11 cellular contexts compared by ENCODE assay signal in the genomic region with DNA sequence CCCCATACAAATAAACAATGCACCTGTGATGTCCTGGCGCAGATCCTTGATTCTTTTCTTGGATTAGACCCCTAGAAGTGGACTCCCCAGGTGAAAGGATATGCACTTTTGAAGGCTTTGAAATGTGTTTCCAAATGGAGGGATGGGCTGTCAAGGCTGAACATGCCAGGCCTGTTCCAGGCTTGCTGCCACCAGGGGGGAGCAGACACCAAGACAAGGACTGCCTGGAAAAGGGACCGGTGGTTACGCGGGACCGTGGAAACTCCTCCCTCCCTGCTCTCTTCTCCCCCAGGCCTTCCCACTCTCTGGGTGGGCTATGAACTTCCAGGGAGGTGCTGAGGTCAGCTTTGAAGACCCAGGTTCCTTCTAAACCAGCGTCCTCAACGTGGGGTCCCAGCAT. TPM values are rescaled to one million over a fixed set of nuclear protein-coding genes. Genes with fewer than 3 reads are reported as not detected.
DNase-seq lines count a peak whose midpoint lies in the region; TF ChIP-seq lines count a peak whose summit lies in the region.
"Had no signal": no experiment of that assay in that cellular context is flagged by ENCODE, and none has a peak within 500 bp of the region (broad histone marks: within the 10 kb centered on the region; RNA-seq: fewer than 3 reads in every experiment).

No MANE protein-coding gene starts in this region.

- no peak overlapping the region for H3K9ac ChIP-seq in liver (ENCODE audit: low read depth in 1 of 2, low read length in 2 of 2)

- no peaks in the 10 kb centered on the region for H3K36me3 Mint-ChIP-seq in HFFc6 (ENCODE audit: low read depth)
- no peaks in the 10 kb centered on the region for H3K36me3 Mint-ChIP-seq in immature natural killer cell
- H3K36me3 Mint-ChIP-seq: natural killer cell treated with Interleukin-12 subunit alpha and Interleukin-12 subunit beta and Interleukin-15 and Interleukin-18, amount 100 ng/mL, for 72 hours had no signal

- H3K4me3 Mint-ChIP-seq in HFFc6 (no peak overlapping the region), immature natural killer cell (no peak overlapping the region)
- H3K4me3 Mint-ChIP-seq: natural killer cell treated with Interleukin-12 subunit alpha and Interleukin-12 subunit beta and Interleukin-15 and Interleukin-18, amount 100 ng/mL, for 72 hours had no signal

- peak; percentile 27 to 30 for TF ChIP-seq RAD21 in liver (IDR thresholded peaks at IDR 0.05)

- H3K27ac Mint-ChIP-seq in HFFc6 (no peak overlapping the region), immature natural killer cell (no peak overlapping the region)
- H3K27ac Mint-ChIP-seq: natural killer cell treated with Interleukin-12 subunit alpha and Interleukin-12 subunit beta and Interleukin-15 and Interleukin-18, amount 100 ng/mL, for 72 hours had no signal

- TF ChIP-seq CTCF in HFFc6 (IDR thresholded peaks at IDR 0.05) (peak; percentile 77), adrenal gland (IDR thresholded peaks at IDR 0.05) (peak in 5 of 6 experiments; percentile 23 to 46 (median 26)), liver (IDR thresholded peaks at IDR 0.05; ENCODE audit: low read depth, low read length, missing input control) (peak; percentile 11), sigmoid colon (IDR thresholded peaks at IDR 0.05) (peak in 1 of 4 experiments; percentile 16)

- H3K4me3 ChIP-seq in adrenal gland (no peak overlapping the region), liver (ENCODE audit: low read depth in 1 of 3, low read length in 3 of 3) (no peak overlapping the region), sigmoid colon (no peak overlapping the region)
- H3K4me3 ChIP-seq: thoracic aorta had no signal

- no peaks in the 10 kb centered on the region for H3K9me3 Mint-ChIP-seq in HFFc6
- H3K9me3 Mint-ChIP-seq in immature natural killer cell: no peaks in the 10 kb centered on the region
- H3K9me3 Mint-ChIP-seq: natural killer cell treated with Interleukin-12 subunit alpha and Interleukin-12 subunit beta and Interleukin-15 and Interleukin-18, amount 100 ng/mL, for 72 hours had no signal

- H3K9me3 ChIP-seq in adrenal gland (replicated peaks in 1 of 3) (no peaks in the 10 kb centered on the region), liver (ENCODE audit: control insufficient read depth in 4 of 4, low read length in 3 of 4) (no peaks in the 10 kb centered on the region), sigmoid colon (no peaks in the 10 kb centered on the region)
- H3K9me3 ChIP-seq: thoracic aorta had no signal

- DNase-seq in COLO668 (lab: John Stamatoyannopoulos, UW; ENCODE audit: unreplicated experiment) (peak; percentile 65), HFFc6 (peak; percentile 26), adrenal gland (no peak), sigmoid colon (no peak), immature natural killer cell (no peak), activated T-cell treated with anti-CD3 and anti-CD28 coated beads for 4 hours (no peak), NCI-H187 treated with DMSO at 0.1 percent for 48 hours (lab: John Stamatoyannopoulos, UW) (no peak)
- DNase-seq: NCI-H510A treated with DMSO at 0.1 percent for 48 hours had no signal

- H3K27me3 Mint-ChIP-seq in HFFc6 (ENCODE audit: insufficient read depth) (peaks cover 62% of the 10 kb centered on the region), immature natural killer cell (ENCODE audit: low read depth in 3 of 3) (peaks cover 0 to 5% (median 2%) of the 10 kb centered on the region in 3 donors)

- TF ChIP-seq POLR2A in adrenal gland (IDR thresholded peaks at IDR 0.05) (no peak), sigmoid colon (IDR thresholded peaks at IDR 0.05) (no peak)

- H3K4me1 Mint-ChIP-seq in HFFc6 (ENCODE audit: low read depth): no peaks in the 10 kb centered on the region
- no peaks in the 10 kb centered on the region for H3K4me1 Mint-ChIP-seq in immature natural killer cell

- peaks cover 9% of the 10 kb centered on the region for H3K27me3 ChIP-seq in adrenal gland
- peaks cover 0 to 3% (median 0%) of the 10 kb centered on the region in 4 donors for H3K27me3 ChIP-seq in liver (ENCODE audit: control insufficient read depth in 4 of 4, insufficient read depth in 4 of 4, low read length in 3 of 4)
- peaks cover 0 to 25% (median 4%) of the 10 kb centered on the region in 3 donors for H3K27me3 ChIP-seq in sigmoid colon

- H3K4me1 ChIP-seq in adrenal gland (replicated peaks in 1 of 2): no peaks in the 10 kb centered on the region
- H3K4me1 ChIP-seq in liver (ENCODE audit: control insufficient read depth in 4 of 4, insufficient read depth in 4 of 4, low read length in 3 of 4): no peaks in the 10 kb centered on the region
- no peaks in the 10 kb centered on the region for H3K4me1 ChIP-seq in sigmoid colon

- H3K27ac ChIP-seq in adrenal gland (no peak overlapping the region), liver (ENCODE audit: low read depth in 1 of 2, low read length in 2 of 2) (no peak overlapping the region), sigmoid colon (no peak overlapping the region)
- H3K27ac ChIP-seq: thoracic aorta had no signal

- TF ChIP-seq EP300 in sigmoid colon (IDR thresholded peaks at IDR 0.05): no peak

- H3K36me3 ChIP-seq in adrenal gland (replicated peaks in 1 of 2): no peaks in the 10 kb centered on the region
- no peaks in the 10 kb centered on the region for H3K36me3 ChIP-seq in liver (ENCODE audit: control insufficient read depth in 4 of 4, insufficient read depth in 3 of 4, low read depth in 1 of 4, low read length in 3 of 4)
- H3K36me3 ChIP-seq in sigmoid colon: no peaks in the 10 kb centered on the region
- H3K36me3 ChIP-seq: thoracic aorta had no signal

- 50 to 58% (median 53%) methylated on average over 6 to 7 of the region's 7 CpGs for WGBS in adrenal gland, 4 donors
- 62% methylated on average over 7 of the region's 7 CpGs for WGBS in liver
- WGBS in sigmoid colon, 2 donors: 30 to 56% methylated on average over 7 of the region's 7 CpGs

- intact Hi-C loops in adrenal gland (cut with DNase I): no loop called here
- intact Hi-C loops in sigmoid colon (cut with DNase I): no loop called here

TF ChIP-seq in liver, 16 proteins besides CTCF, POLR2A, EP300 and RAD21:
- TF ChIP-seq FOXA1 (IDR thresholded peaks at IDR 0.05) (no peak), RXRA (IDR thresholded peaks at IDR 0.05) (no peak)
- TF ChIP-seq, protein P1, sequence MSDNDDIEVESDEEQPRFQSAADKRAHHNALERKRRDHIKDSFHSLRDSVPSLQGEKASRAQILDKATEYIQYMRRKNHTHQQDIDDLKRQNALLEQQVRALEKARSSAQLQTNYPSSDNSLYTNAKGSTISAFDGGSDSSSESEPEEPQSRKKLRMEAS (IDR thresholded peaks at IDR 0.05): no peak

RNA-seq across cellular contexts. Expression of a gene that starts 12.7 kb away (rescaled TPM):
- total RNA-seq in HFFc6 (2021; fragmentation: NEBNext Ultra II Directional; extraction: Animal tissue kit (Norgen Biotek cat#: 25700)): not detected
- total RNA-seq in adrenal gland (1,000 to 10,000 TPM in 3 of 8 donors, 100 to 1,000 TPM in 5; 488 to 1,914 (median 786) TPM), liver (100 to 1,000 TPM; 112 to 174 TPM), sigmoid colon (100 to 1,000 TPM in 3 of 4 donors, 10 to 100 TPM in 1; 82.0 to 484 (median 422) TPM)
- polyA plus RNA-seq in adrenal gland (100 to 1,000 TPM; 136 to 301 (median 206) TPM), liver (100 to 1,000 TPM in 1 of 2 donors, 10 to 100 TPM in 1; 93.9 to 335 TPM), sigmoid colon (100 to 1,000 TPM; 145 to 843 (median 225) TPM), immature natural killer cell (not detected)
- total RNA-seq: natural killer cell treated with Interleukin-12 subunit alpha and Interleukin-12 subunit beta and Interleukin-15 and Interleukin-18, amount 100 ng/mL, for 72 hours had no signal

RNA-seq across cellular contexts. Expression of a gene that starts 22.3 kb away (rescaled TPM):
- total RNA-seq in HFFc6 (2021; fragmentation: NEBNext Ultra II Directional; extraction: Animal tissue kit (Norgen Biotek cat#: 25700)): not detected
- total RNA-seq in adrenal gland (1,000 to 10,000 TPM in 1 of 8 donors, 100 to 1,000 TPM in 7; 213 to 1,409 (median 672) TPM), liver (100 to 1,000 TPM in 1 of 2 donors, 10 to 100 TPM in 1; 57.6 to 151 TPM), sigmoid colon (100 to 1,000 TPM in 3 of 4 donors, 10 to 100 TPM in 1; 47.9 to 289 (median 204) TPM)
- polyA plus RNA-seq in adrenal gland (100 to 1,000 TPM in 2 of 3 donors, 10 to 100 TPM in 1; 71.7 to 114 (median 102) TPM), liver (100 to 1,000 TPM in 1 of 2 donors, 10 to 100 TPM in 1; 52.9 to 242 TPM), sigmoid colon (100 to 1,000 TPM in 2 of 3 donors, 10 to 100 TPM in 1; 94.3 to 579 (median 171) TPM), immature natural killer cell (not detected)
- total RNA-seq: natural killer cell treated with Interleukin-12 subunit alpha and Interleukin-12 subunit beta and Interleukin-15 and Interleukin-18, amount 100 ng/mL, for 72 hours had no signal

RNA-seq across cellular contexts. Expression of a gene that starts 29.3 kb away (rescaled TPM):
- total RNA-seq in HFFc6 (2021; fragmentation: NEBNext Ultra II Directional; extraction: Animal tissue kit (Norgen Biotek cat#: 25700)): not detected
- 100 to 1,000 TPM; 290 to 953 (median 605) TPM for total RNA-seq in adrenal gland
- 100 to 1,000 TPM in 2 of 3 donors, 10 to 100 TPM in 1; 78.1 to 185 (median 125) TPM for polyA plus RNA-seq in adrenal gland
- 100 to 1,000 TPM in 1 of 2 donors, 10 to 100 TPM in 1; 73.0 to 113 TPM for total RNA-seq in liver
- polyA plus RNA-seq in liver: 100 to 1,000 TPM in 1 of 2 donors, 10 to 100 TPM in 1; 76.2 to 243 TPM
- 100 to 1,000 TPM in 3 of 4 donors, 10 to 100 TPM in 1; 80.3 to 291 (median 232) TPM for total RNA-seq in sigmoid colon
- polyA plus RNA-seq in sigmoid colon: 100 to 1,000 TPM; 145 to 523 (median 201) TPM
- not detected for polyA plus RNA-seq in immature natural killer cell
- total RNA-seq: natural killer cell treated with Interleukin-12 subunit alpha and Interleukin-12 subunit beta and Interleukin-15 and Interleukin-18, amount 100 ng/mL, for 72 hours had no signal

RNA-seq across cellular contexts. Expression of a gene that starts 44.9 kb away (rescaled TPM):
- total RNA-seq in HFFc6 (2021; fragmentation: NEBNext Ultra II Directional; extraction: Animal tissue kit (Norgen Biotek cat#: 25700)): 10 to 100 TPM; 13.1 to 36.4 (median 30.9) TPM
- 10 to 100 TPM in 1 of 8 donors, 1 to 10 TPM in 7; 2.5 to 10.3 (median 6.2) TPM for total RNA-seq in adrenal gland
- 1 to 10 TPM in 1 of 3 donors, under 1 TPM in 2; 0.67 to 1.3 (median 0.84) TPM for polyA plus RNA-seq in adrenal gland
- 1 to 10 TPM in 1 of 2 donors, under 1 TPM in 1; 0.47 to 1.0 TPM for total RNA-seq in liver
- polyA plus RNA-seq in liver: under 1 TPM; 0.07 to 0.29 TPM
- 1 to 10 TPM; 2.3 to 4.4 (median 2.7) TPM for total RNA-seq in sigmoid colon
- 10 to 100 TPM in 1 of 3 donors, 1 to 10 TPM in 2; 1.2 to 38.6 (median 3.9) TPM for polyA plus RNA-seq in sigmoid colon
- polyA plus RNA-seq in immature natural killer cell: not detected
- total RNA-seq: natural killer cell treated with Interleukin-12 subunit alpha and Interleukin-12 subunit beta and Interleukin-15 and Interleukin-18, amount 100 ng/mL, for 72 hours had no signal

Comparison
In these comparisons a context has a peak if more than half of its experiments do, and no peak if none do; other contexts are left out.
1. DNase-seq: peak in COLO668 (single experiment) and HFFc6 (single experiment); none in adrenal gland (0 of 7), sigmoid colon (single experiment), immature natural killer cell (0 of 3), activated T-cell treated with anti-CD3 and anti-CD28 coated beads for 4 hours (single experiment) and NCI-H187 treated with DMSO at 0.1 percent for 48 hours (single experiment).
2. RNA of a gene that starts 12.7 kb away (total RNA-seq): 488 to 1,914 TPM in adrenal gland, 82.0 to 484 TPM in sigmoid colon and 112 to 174 TPM in liver; not detected in HFFc6; every median in the first group is over 10 times any median in the second.
3. RNA of a gene that starts 22.3 kb away (total RNA-seq): 213 to 1,409 TPM in adrenal gland, 47.9 to 289 TPM in sigmoid colon and 57.6 to 151 TPM in liver; not detected in HFFc6; every median in the first group is over 10 times any median in the second.
4. RNA of a gene that starts 29.3 kb away (total RNA-seq): 290 to 953 TPM in adrenal gland, 80.3 to 291 TPM in sigmoid colon and 73.0 to 113 TPM in liver; not detected in HFFc6; every median in the first group is over 10 times any median in the second.